8 cellular contexts compared by ENCODE assay signal in genomic region chr5:172005708-172006377, GRCh38. TPM values are rescaled to one million over a fixed set of nuclear protein-coding genes. Genes with fewer than 3 reads are reported as not detected.
A peak's percentile ranks its signal among the peaks of the same experiment; 100 is the strongest.
DNase-seq lines count a peak whose midpoint lies in the region; ATAC-seq and TF ChIP-seq lines count a peak whose summit lies in the region.

No MANE protein-coding gene starts in this region.

- H3K9me2 ChIP-seq in GM23338 (ENCODE audit: insufficient read depth): no peaks in the 10 kb centered on the region

- H3K4me3 ChIP-seq in GM23338: peak overlapping the region; percentile 93
- peak overlapping the region; percentile 94 for H3K4me3 ChIP-seq in NT2/D1 (ENCODE audit: insufficient read length, low read depth)
- peak overlapping the region; percentile 90 for H3K4me3 ChIP-seq in cardiac muscle cell
- peak overlapping the region; percentile 83 for H3K4me3 ChIP-seq in parathyroid adenoma (ENCODE audit: low read depth, low read length)

- no peak for TF ChIP-seq CTCF in GM23338 (conservative IDR thresholded peaks at IDR 0.05; ENCODE audit: low read depth in 2 of 2)
- TF ChIP-seq CTCF in cardiac muscle cell (IDR thresholded peaks at IDR 0.05; ENCODE audit: low read depth, low read length): no peak
- TF ChIP-seq CTCF in parathyroid adenoma (IDR thresholded peaks at IDR 0.05): no peak

- H3K4me1 ChIP-seq in GM23338 (ENCODE audit: insufficient read depth) (peaks cover 65% of the 10 kb centered on the region), NT2/D1 (ENCODE audit: insufficient read depth, insufficient read length) (peaks cover 2% of the 10 kb centered on the region), cardiac muscle cell (ENCODE audit: low read depth) (peaks cover 31% of the 10 kb centered on the region), parathyroid adenoma (peaks cover 23% of the 10 kb centered on the region)

- peak overlapping the region; percentile 94 for H3K4me2 ChIP-seq in GM23338
- H3K4me2 ChIP-seq in parathyroid adenoma (ENCODE audit: low read length): peak overlapping the region; percentile 82

- ATAC-seq in GM23338 (peak; percentile 12), GM18519 (IDR thresholded peaks at IDR 0.05; ENCODE audit: low FRiP score, unreplicated experiment) (no peak), GM19467 (IDR thresholded peaks at IDR 0.05; ENCODE audit: unreplicated experiment) (no peak)
- peak in 1 of 2 donors; percentile 4 for ATAC-seq in activated naive CD4-positive, alpha-beta T cell treated with anti-CD3 and anti-CD28 coated beads, Interleukin-2, amount 50 U/mL, for 72 hours

- peaks cover 32% of the 10 kb centered on the region for H4K20me1 ChIP-seq in GM23338 (replicated peaks; ENCODE audit: insufficient read depth)

- H3K4me3 Mint-ChIP-seq in GM23338: peak overlapping the region; percentile 96

- H3K27ac Mint-ChIP-seq in GM23338: peak overlapping the region; percentile 86
- peak overlapping the region; percentile 94 to 99 for H3K27ac Mint-ChIP-seq in activated naive CD4-positive, alpha-beta T cell treated with anti-CD3 and anti-CD28 coated beads, Interleukin-2, amount 50 U/mL, for 72 hours

- H3K27me3 Mint-ChIP-seq in GM23338 (ENCODE audit: insufficient read depth, low read depth, poor library complexity): peaks cover 4% of the 10 kb centered on the region

- H3K27ac ChIP-seq in GM23338 (ENCODE audit: low read depth): peak overlapping the region; percentile 88
- H3K27ac ChIP-seq in cardiac muscle cell: peak overlapping the region; percentile 96
- H3K27ac ChIP-seq in parathyroid adenoma: peak overlapping the region; percentile 95

- H3K9me3 Mint-ChIP-seq in GM23338: no peaks in the 10 kb centered on the region
- H3K9me3 Mint-ChIP-seq in activated naive CD4-positive, alpha-beta T cell treated with anti-CD3 and anti-CD28 coated beads, Interleukin-2, amount 50 U/mL, for 72 hours: no peaks in the 10 kb centered on the region

- no peaks in the 10 kb centered on the region for H3K36me3 ChIP-seq in GM23338 (ENCODE audit: insufficient read depth)
- H3K36me3 ChIP-seq in NT2/D1 (ENCODE audit: insufficient read depth, insufficient read length, low read length): no peaks in the 10 kb centered on the region
- no peaks in the 10 kb centered on the region for H3K36me3 ChIP-seq in cardiac muscle cell
- no peaks in the 10 kb centered on the region for H3K36me3 ChIP-seq in parathyroid adenoma (ENCODE audit: control insufficient read depth, insufficient read depth, low read length)

- H3K9ac ChIP-seq in NT2/D1 (ENCODE audit: insufficient read length, low read depth) (peak overlapping the region; percentile 98), parathyroid adenoma (peak overlapping the region; percentile 93)

- H3K4me1 Mint-ChIP-seq in GM23338: peaks cover 69% of the 10 kb centered on the region

- peaks cover 63% of the 10 kb centered on the region for H3K79me2 ChIP-seq in GM23338 (replicated peaks; ENCODE audit: insufficient read depth)
- peaks cover 39% of the 10 kb centered on the region for H3K79me2 ChIP-seq in parathyroid adenoma

- no peaks in the 10 kb centered on the region for H3K27me3 ChIP-seq in GM23338 (ENCODE audit: insufficient read depth)
- no peaks in the 10 kb centered on the region for H3K27me3 ChIP-seq in NT2/D1 (ENCODE audit: insufficient read depth, insufficient read length)
- no peaks in the 10 kb centered on the region for H3K27me3 ChIP-seq in cardiac muscle cell
- no peaks in the 10 kb centered on the region for H3K27me3 ChIP-seq in parathyroid adenoma (ENCODE audit: control insufficient read depth, insufficient read depth, low read length)

- H3F3A ChIP-seq in GM23338 (replicated peaks; ENCODE audit: low read depth): peaks cover 15% of the 10 kb centered on the region

- H3K9me3 ChIP-seq in NT2/D1 (ENCODE audit: insufficient read depth, low read length) (no peaks in the 10 kb centered on the region), cardiac muscle cell (ENCODE audit: low read depth) (no peaks in the 10 kb centered on the region), parathyroid adenoma (ENCODE audit: control insufficient read depth, low read length) (no peaks in the 10 kb centered on the region)

- no peaks in the 10 kb centered on the region for H3K36me3 Mint-ChIP-seq in GM23338 (ENCODE audit: low read depth)
- peaks cover 22 to 30% of the 10 kb centered on the region in 2 donors for H3K36me3 Mint-ChIP-seq in activated naive CD4-positive, alpha-beta T cell treated with anti-CD3 and anti-CD28 coated beads, Interleukin-2, amount 50 U/mL, for 72 hours

- DNase-seq in D341Med (ENCODE audit: low spot score) (peak; percentile 50), GM23338 (ENCODE audit: low spot score) (peak; percentile 74), NT2/D1 (ENCODE audit: low read depth, low spot score) (no peak), cardiac muscle cell (ENCODE audit: low read depth in 1 of 2, low spot score in 1 of 2) (peak; percentile 18 to 59)
- DNase-seq in activated naive CD4-positive, alpha-beta T cell treated with anti-CD3 and anti-CD28 coated beads, Interleukin-2, amount 50 U/mL, for 72 hours (ENCODE audit: low spot score in 2 of 2): peak in 1 of 2 donors; percentile 44

- H2AFZ ChIP-seq in GM23338 (no peak overlapping the region), parathyroid adenoma (peak overlapping the region; percentile 99)

TF ChIP-seq in GM23338, 12 proteins besides CTCF, POLR2A, EP300 and RAD21:
- no peak for TF ChIP-seq EZH2phosphoT487 (IDR thresholded peaks at IDR 0.05; ENCODE audit: unreplicated experiment)
- 0 out of 2 replicates have a peak, but pooled peaks have one; percentile 28 for TF ChIP-seq POLR2AphosphoS5 (IDR thresholded peaks at IDR 0.05; ENCODE audit: low read depth)

RNA-seq across cellular contexts. Expression of gene FBXW11, which starts 0.6 kb away (rescaled TPM):
- 88.0 and 102 TPM in 2 replicates for total RNA-seq in GM23338 (2014; rRNA removed; shearing (Covaris generic))
- polyA plus RNA-seq in GM23338 (2016; fragmentation: Nextera tagmentation; extraction: Ambion mirVana) (45.0 and 49.1 TPM in 2 replicates), cardiac muscle cell (59.0 and 82.3 TPM in 2 replicates)
- total RNA-seq in activated naive CD4-positive, alpha-beta T cell treated with anti-CD3 and anti-CD28 coated beads, Interleukin-2, amount 50 U/mL, for 72 hours: 10 to 100 TPM; 40.7 to 41.7 TPM
- 78.9 and 98.0 TPM in 2 replicates for total RNA-seq in cardiac muscle cell
